In the genomic region with DNA sequence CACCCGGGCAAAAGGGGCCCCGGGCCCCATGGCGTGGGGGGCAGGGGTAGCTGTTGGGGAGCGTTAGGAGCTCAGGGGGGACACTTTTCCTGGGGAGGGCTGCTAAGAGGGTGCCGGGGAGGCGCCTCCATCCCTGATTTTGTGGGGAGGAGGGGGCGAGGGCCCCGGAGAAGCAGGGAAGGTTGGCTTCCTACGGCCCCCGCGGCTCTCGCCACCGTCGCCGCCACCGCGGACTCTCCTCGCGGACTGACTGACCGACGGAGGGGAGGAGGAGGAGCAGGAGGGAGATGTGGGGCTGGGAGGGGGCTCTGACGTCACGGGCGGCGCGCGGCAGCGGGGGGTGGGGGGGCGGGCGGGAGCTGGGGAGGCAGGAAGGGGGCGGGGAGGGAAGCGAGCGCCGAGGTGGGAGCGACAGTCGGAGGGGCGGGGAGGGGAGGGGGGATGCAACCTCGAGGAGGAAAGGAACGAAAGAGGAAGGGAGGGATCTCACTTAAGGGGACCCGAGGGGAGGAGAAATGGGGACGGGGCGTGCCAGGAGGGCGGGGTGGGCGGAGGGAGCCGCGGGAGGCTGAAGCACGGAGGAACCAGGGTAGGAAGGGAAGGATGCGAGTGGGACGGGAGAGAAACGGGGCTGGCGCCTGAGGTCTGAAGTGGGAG, we compare ENCODE assay signal across 9 cellular contexts. TPM values are rescaled to one million over a fixed set of nuclear protein-coding genes. Genes with fewer than 3 reads are reported as not detected.
DNase-seq lines count a peak whose midpoint lies in the region; ATAC-seq lines count a peak whose summit lies in the region.
"Had no signal": no experiment of that assay in that cellular context is flagged by ENCODE, and none has a peak within 500 bp of the region (broad histone marks: within the 10 kb centered on the region; RNA-seq: fewer than 3 reads in every experiment).

No MANE protein-coding gene starts in this region.

- intact Hi-C loops in dendritic cell treated with granulocyte-macrophage colony-stimulating factor and Interleukin-4, amounts not matched to agents 40 ng/mL and 50 ng/mL, for 4 days (cut with micrococcal nuclease): no loop called here
- intact Hi-C loops in left colon (cut with DNase I, micrococcal nuclease): no loop called here

- CTCF ChIA-PET in activated CD4-positive, alpha-beta T cell treated with anti-CD3 and anti-CD28 coated beads, Interleukin-2, amount 10 ng/mL, durations not matched to agents 7 days and 5 days (lab: Charles Lee): interaction anchor here (0.6 to 2.1 kb wide), 3 partner anchors 8 to 94 kb away, joined by 3 to 5 read pairs (median 3); no protein-coding TSS in a partner anchor

- H3K27ac Mint-ChIP-seq in activated CD4-positive, alpha-beta T cell treated with anti-CD3 and anti-CD28 coated beads, Interleukin-2, amount 10 ng/mL, durations not matched to agents 7 days and 5 days: peak overlapping the region; percentile 79
- H3K27ac Mint-ChIP-seq in dendritic cell treated with granulocyte-macrophage colony-stimulating factor and Interleukin-4, amounts not matched to agents 40 ng/mL and 50 ng/mL, for 4 days: peak overlapping the region; percentile 62

- H3K9me3 Mint-ChIP-seq in activated CD4-positive, alpha-beta T cell treated with anti-CD3 and anti-CD28 coated beads, Interleukin-2, amount 10 ng/mL, durations not matched to agents 7 days and 5 days: no peaks in the 10 kb centered on the region
- no peaks in the 10 kb centered on the region for H3K9me3 Mint-ChIP-seq in dendritic cell treated with granulocyte-macrophage colony-stimulating factor and Interleukin-4, amounts not matched to agents 40 ng/mL and 50 ng/mL, for 4 days

- peak; percentile 93 for DNase-seq in EH (ENCODE audit: low read depth)
- peak; percentile 46 for DNase-seq in NCI-H2196 (lab: John Stamatoyannopoulos, UW; ENCODE audit: unreplicated experiment)
- peak; percentile 59 for DNase-seq in activated CD4-positive, alpha-beta T cell treated with anti-CD3 and anti-CD28 coated beads, Interleukin-2, amount 10 ng/mL, durations not matched to agents 7 days and 5 days
- peak; percentile 56 to 66 for DNase-seq in left colon
- peak; percentile 25 for DNase-seq in stimulated activated CD4-positive, alpha-beta T cell treated with anti-CD3 and anti-CD28 coated beads, Interleukin-1b, Interleukin-23, amount 100 ng/mL, for 48 hours

- H3K4me1 Mint-ChIP-seq in activated CD4-positive, alpha-beta T cell treated with anti-CD3 and anti-CD28 coated beads, Interleukin-2, amount 10 ng/mL, durations not matched to agents 7 days and 5 days: peaks cover 36% of the 10 kb centered on the region
- peaks cover 64% of the 10 kb centered on the region for H3K4me1 Mint-ChIP-seq in dendritic cell treated with granulocyte-macrophage colony-stimulating factor and Interleukin-4, amounts not matched to agents 40 ng/mL and 50 ng/mL, for 4 days (ENCODE audit: low read depth)

- H3K36me3 Mint-ChIP-seq in activated CD4-positive, alpha-beta T cell treated with anti-CD3 and anti-CD28 coated beads, Interleukin-2, amount 10 ng/mL, durations not matched to agents 7 days and 5 days (ENCODE audit: low read depth): peaks cover 18% of the 10 kb centered on the region
- peaks cover 42% of the 10 kb centered on the region for H3K36me3 Mint-ChIP-seq in dendritic cell treated with granulocyte-macrophage colony-stimulating factor and Interleukin-4, amounts not matched to agents 40 ng/mL and 50 ng/mL, for 4 days (ENCODE audit: low read depth)

- peak overlapping the region; percentile 87 for H3K4me3 Mint-ChIP-seq in activated CD4-positive, alpha-beta T cell treated with anti-CD3 and anti-CD28 coated beads, Interleukin-2, amount 10 ng/mL, durations not matched to agents 7 days and 5 days
- peak overlapping the region; percentile 85 for H3K4me3 Mint-ChIP-seq in dendritic cell treated with granulocyte-macrophage colony-stimulating factor and Interleukin-4, amounts not matched to agents 40 ng/mL and 50 ng/mL, for 4 days

- H3K27me3 Mint-ChIP-seq in activated CD4-positive, alpha-beta T cell treated with anti-CD3 and anti-CD28 coated beads, Interleukin-2, amount 10 ng/mL, durations not matched to agents 7 days and 5 days: peaks cover 17% of the 10 kb centered on the region
- H3K27me3 Mint-ChIP-seq in dendritic cell treated with granulocyte-macrophage colony-stimulating factor and Interleukin-4, amounts not matched to agents 40 ng/mL and 50 ng/mL, for 4 days: peaks cover 67% of the 10 kb centered on the region

- peak; percentile 10 for ATAC-seq in left colon
- no peak for ATAC-seq in GM19395 (IDR thresholded peaks at IDR 0.05; ENCODE audit: unreplicated experiment)
- ATAC-seq in GM18870 (IDR thresholded peaks at IDR 0.05; ENCODE audit: unreplicated experiment): no peak

- POLR2A ChIA-PET in activated CD4-positive, alpha-beta T cell treated with anti-CD3 and anti-CD28 coated beads, Interleukin-2, amount 10 ng/mL, durations not matched to agents 7 days and 5 days (lab: Charles Lee): no interaction called here

RNA-seq across cellular contexts. Expression of gene GABBR1, which starts 5.1 kb away (rescaled TPM):
- total RNA-seq in activated CD4-positive, alpha-beta T cell treated with anti-CD3 and anti-CD28 coated beads, Interleukin-2, amount 10 ng/mL, durations not matched to agents 7 days and 5 days: 10 to 100 TPM; 48.5 to 50.5 TPM
- 10 to 100 TPM; 16.7 to 21.8 TPM for total RNA-seq in left colon

RNA-seq across cellular contexts. Expression of gene MOG, which starts 29.0 kb away (rescaled TPM):
- total RNA-seq in activated CD4-positive, alpha-beta T cell treated with anti-CD3 and anti-CD28 coated beads, Interleukin-2, amount 10 ng/mL, durations not matched to agents 7 days and 5 days: not detected
- not detected for total RNA-seq in left colon
- total RNA-seq: activated CD8-positive, alpha-beta memory T cell treated with anti-CD3 and anti-CD28 coated beads for 36 hours had no signal

RNA-seq across cellular contexts. Expression of gene OR2H2, which starts 43.0 kb away (rescaled TPM):
- total RNA-seq in activated CD4-positive, alpha-beta T cell treated with anti-CD3 and anti-CD28 coated beads, Interleukin-2, amount 10 ng/mL, durations not matched to agents 7 days and 5 days: not detected
- not detected for total RNA-seq in left colon
- total RNA-seq: activated CD8-positive, alpha-beta memory T cell treated with anti-CD3 and anti-CD28 coated beads for 36 hours had no signal

RNA-seq across cellular contexts. Expression of gene ZFP57, which starts 53.1 kb away (rescaled TPM):
- not detected for total RNA-seq in activated CD4-positive, alpha-beta T cell treated with anti-CD3 and anti-CD28 coated beads, Interleukin-2, amount 10 ng/mL, durations not matched to agents 7 days and 5 days
- total RNA-seq in left colon: not detected

Comparison
In these comparisons a context has a peak if more than half of its experiments do, and no peak if none do; other contexts are left out.
1. DNase-seq: peak in every context shown above with its lines; median percentile 93 in EH; 61 in left colon; 59 in activated CD4-positive, alpha-beta T cell treated with anti-CD3 and anti-CD28 coated beads, Interleukin-2, amount 10 ng/mL, durations not matched to agents 7 days and 5 days; 46 in NCI-H2196; 25 in stimulated activated CD4-positive, alpha-beta T cell treated with anti-CD3 and anti-CD28 coated beads, Interleukin-1b, Interleukin-23, amount 100 ng/mL, for 48 hours.